ENCODE assay signal across 1 cellular context in the genomic region with DNA sequence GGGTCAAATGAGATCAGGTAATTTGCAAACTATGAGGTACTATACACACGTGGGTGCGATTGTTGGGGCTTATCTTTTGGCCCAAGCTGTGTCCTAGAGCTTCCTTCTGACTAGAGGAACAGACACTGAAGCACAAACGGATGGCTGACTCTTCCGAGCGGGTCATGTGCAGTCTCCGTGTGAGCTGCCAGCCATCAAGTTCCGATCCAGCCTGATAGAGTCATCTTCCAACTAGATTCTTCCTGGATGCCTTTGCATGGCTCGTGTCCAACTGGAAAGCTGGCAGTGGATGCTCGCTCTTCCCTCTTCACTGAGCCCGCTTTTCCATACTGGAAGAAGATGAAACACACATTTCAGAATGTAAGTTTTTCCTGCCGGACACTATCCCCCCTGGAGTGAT.
TF ChIP-seq lines count a peak whose summit lies in the region.

No MANE protein-coding gene starts in this region.

TF ChIP-seq in endothelial cell of umbilical vein, 7 proteins besides CTCF, POLR2A, EP300 and RAD21 (continued from another document):
- TF ChIP-seq, protein P1, sequence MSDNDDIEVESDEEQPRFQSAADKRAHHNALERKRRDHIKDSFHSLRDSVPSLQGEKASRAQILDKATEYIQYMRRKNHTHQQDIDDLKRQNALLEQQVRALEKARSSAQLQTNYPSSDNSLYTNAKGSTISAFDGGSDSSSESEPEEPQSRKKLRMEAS (IDR thresholded peaks at IDR 0.05; ENCODE audit: insufficient read depth, insufficient read length): no peak
- TF ChIP-seq GATA2 (IDR thresholded peaks at IDR 0.05; ENCODE audit: insufficient read depth, insufficient read length, low read depth, low read length): no peak
- no peak for TF ChIP-seq EZH2 (IDR thresholded peaks at IDR 0.05; ENCODE audit: borderline replicate concordance, low read depth, low read length, severe bottlenecking)
- no peak for TF ChIP-seq FOS (IDR thresholded peaks at IDR 0.05; ENCODE audit: borderline replicate concordance, insufficient read depth, low read length)
- TF ChIP-seq POLR2AphosphoS5 (IDR thresholded peaks at IDR 0.05; ENCODE audit: insufficient read depth, low read depth, low read length): no peak
